Comparison of ENCODE assay signal across 8 cellular contexts in the genomic region with DNA sequence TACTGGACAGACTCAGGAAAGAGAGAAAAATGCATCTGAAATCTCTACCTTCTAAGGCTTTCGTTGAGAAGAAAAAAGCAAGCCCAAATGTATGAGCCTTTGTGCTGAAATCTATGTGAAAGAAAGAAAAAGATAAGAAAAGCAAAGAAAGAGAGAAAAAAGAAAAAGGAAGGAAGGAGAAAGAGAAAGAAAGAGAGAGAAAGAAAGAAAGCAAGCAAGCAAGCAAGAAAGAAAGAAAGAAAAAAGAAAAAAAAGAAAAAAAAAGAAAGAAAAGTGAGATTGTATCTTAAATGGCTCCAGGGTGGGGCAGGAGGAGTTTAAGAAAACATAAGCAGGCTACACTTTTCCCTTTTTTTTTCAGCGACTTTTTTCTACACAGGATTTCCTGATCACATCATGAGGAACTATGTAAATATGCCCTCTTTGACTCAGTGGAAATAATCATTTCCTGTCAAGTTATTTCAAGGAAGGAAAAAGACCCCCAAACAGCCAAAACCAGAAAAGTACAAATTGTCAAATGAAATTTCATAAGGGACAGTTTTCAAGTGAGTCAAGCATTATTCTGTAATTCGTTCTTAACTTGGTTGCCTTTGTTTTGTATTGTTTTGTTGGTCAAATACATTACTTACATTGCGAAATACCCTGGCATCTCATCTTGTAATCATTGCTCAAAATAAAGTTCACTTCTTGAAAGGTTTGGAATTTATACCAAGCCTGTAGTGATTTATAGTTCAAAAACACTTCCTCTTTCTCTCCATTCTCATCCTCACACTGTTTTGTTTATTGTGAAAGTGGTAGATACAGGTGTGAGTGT.
DNase-seq lines count a peak whose midpoint lies in the region; FAIRE-seq and TF ChIP-seq lines count a peak whose summit lies in the region.

No MANE protein-coding gene starts in this region.

- H2AFZ ChIP-seq in mesenchymal stem cell (ENCODE audit: low read depth, low read length): no peak overlapping the region

- DNase-seq in AG09319 (ENCODE audit: extremely low read depth, low read depth): peak; percentile 16
- DNase-seq in HT-29 (ENCODE audit: low spot score): peak; percentile 32
- peak; percentile 79 for DNase-seq in bronchial epithelial cell (ENCODE audit: low read depth)
- DNase-seq in mesenchymal stem cell: peak; percentile 37
- DNase-seq in GM20000 (ENCODE audit: low spot score): no peak
- DNase-seq in HuH-7 (ENCODE audit: low spot score): no peak
- DNase-seq in erythroblast (lab: John Stamatoyannopoulos, UW): no peak
- DNase-seq in SJCRH30: no peak

- H3K18ac ChIP-seq in mesenchymal stem cell (ENCODE audit: low read depth in 1 of 2, low read length in 2 of 2): no peak overlapping the region

- H3K36me3 ChIP-seq in bronchial epithelial cell (ENCODE audit: control insufficient read depth, insufficient read depth, low read length) (no peaks in the 10 kb centered on the region), mesenchymal stem cell (ENCODE audit: control insufficient read depth in 1 of 2, insufficient read depth in 2 of 2, low read depth in 1 of 2, low read length in 2 of 2) (no peaks in the 10 kb centered on the region), SJCRH30 (no peaks in the 10 kb centered on the region)

- H3K4me2 ChIP-seq in mesenchymal stem cell (ENCODE audit: low read length, poor library complexity, severe bottlenecking): no peak overlapping the region

- no peak overlapping the region for H3K4ac ChIP-seq in mesenchymal stem cell (ENCODE audit: low read depth in 1 of 2, low read length in 2 of 2)

- TF ChIP-seq POLR2A in erythroblast (IDR thresholded peaks at IDR 0.05; ENCODE audit: low read length): no peak

- no peak for FAIRE-seq in bronchial epithelial cell (lab: Jason Lieb, UNC)

- H2AK5ac ChIP-seq in mesenchymal stem cell (ENCODE audit: low read length, severe bottlenecking): no peak overlapping the region

- no peaks in the 10 kb centered on the region for H3K27me3 ChIP-seq in bronchial epithelial cell (ENCODE audit: control insufficient read depth, insufficient read depth, low read length)
- no peaks in the 10 kb centered on the region for H3K27me3 ChIP-seq in mesenchymal stem cell (ENCODE audit: control insufficient read depth in 1 of 2, insufficient read depth in 1 of 2, low read length in 2 of 2)
- H3K27me3 ChIP-seq in SJCRH30: no peaks in the 10 kb centered on the region

- no peak overlapping the region for H2BK12ac ChIP-seq in mesenchymal stem cell (ENCODE audit: low read length in 2 of 2)

- no peak overlapping the region for H4K91ac ChIP-seq in mesenchymal stem cell (ENCODE audit: low read length)

- TF ChIP-seq CTCF in AG09319 (IDR thresholded peaks at IDR 0.05; ENCODE audit: low read depth, low read length) (no peak), bronchial epithelial cell (IDR thresholded peaks at IDR 0.05; ENCODE audit: insufficient read depth, low read length, severe bottlenecking) (no peak), GM20000 (IDR thresholded peaks at IDR 0.05; ENCODE audit: extremely low read depth, missing control alignments) (no peak)

- H3K14ac ChIP-seq in mesenchymal stem cell (ENCODE audit: low read length in 2 of 2): no peak overlapping the region

- no peak overlapping the region for H3K4me3 ChIP-seq in bronchial epithelial cell (ENCODE audit: low read depth, low read length)
- no peak overlapping the region for H3K4me3 ChIP-seq in mesenchymal stem cell (ENCODE audit: insufficient read depth in 1 of 2, low read depth in 1 of 2, low read length in 2 of 2)
- no peak overlapping the region for H3K4me3 ChIP-seq in SJCRH30

- H3K23ac ChIP-seq in mesenchymal stem cell (ENCODE audit: low read length in 2 of 2): no peak overlapping the region

- 52% methylated on average over 2 of the region's 4 CpGs for WGBS in mesenchymal stem cell

- H3K4me1 ChIP-seq in mesenchymal stem cell (ENCODE audit: control insufficient read depth, insufficient read depth, low read depth, low read length) (peaks cover 9% of the 10 kb centered on the region), SJCRH30 (peaks cover 7% of the 10 kb centered on the region)

- no peak overlapping the region for H2BK15ac ChIP-seq in mesenchymal stem cell (ENCODE audit: low read depth, poor library complexity, severe bottlenecking)

- no peaks in the 10 kb centered on the region for H3K79me1 ChIP-seq in mesenchymal stem cell (replicated peaks; ENCODE audit: low read length, poor library complexity, severe bottlenecking)

- H3K9me3 ChIP-seq in mesenchymal stem cell (ENCODE audit: control insufficient read depth, low read length) (no peaks in the 10 kb centered on the region), SJCRH30 (replicated peaks) (no peaks in the 10 kb centered on the region)

- peak overlapping the region; percentile 33 for H3K27ac ChIP-seq in mesenchymal stem cell (ENCODE audit: low read length, poor library complexity, severe bottlenecking)
- no peak overlapping the region for H3K27ac ChIP-seq in SJCRH30

- H4K8ac ChIP-seq in mesenchymal stem cell (ENCODE audit: low read length): no peak overlapping the region

- H2BK5ac ChIP-seq in mesenchymal stem cell (ENCODE audit: low read depth, low read length, poor library complexity, severe bottlenecking): no peak overlapping the region

- no peak overlapping the region for H2BK120ac ChIP-seq in mesenchymal stem cell (ENCODE audit: low read depth, low read length)

- peak overlapping the region; percentile 21 for H3K9ac ChIP-seq in mesenchymal stem cell (ENCODE audit: low read length)

Comparison
In these comparisons a context has a peak if more than half of its experiments do, and no peak if none do; other contexts are left out.
1. DNase-seq: peak in AG09319 (single experiment), HT-29 (single experiment), bronchial epithelial cell (single experiment) and mesenchymal stem cell (single experiment); none in GM20000 (single experiment), HuH-7 (single experiment), erythroblast (0 of 2) and SJCRH30 (0 of 2).